Comparison of ENCODE assay signal across 12 cellular contexts in genomic region chr9:38039090-38039906, GRCh38. TPM values are rescaled to one million over a fixed set of nuclear protein-coding genes. Genes with fewer than 3 reads are reported as not detected.
DNase-seq lines count a peak whose midpoint lies in the region; ATAC-seq, FAIRE-seq and TF ChIP-seq lines count a peak whose summit lies in the region.
"Had no signal": no experiment of that assay in that cellular context is flagged by ENCODE, and none has a peak within 500 bp of the region (broad histone marks: within the 10 kb centered on the region; RNA-seq: fewer than 3 reads in every experiment).

No MANE protein-coding gene starts in this region.

- no peaks in the 10 kb centered on the region for H3K9me3 ChIP-seq in adipocyte (ENCODE audit: control insufficient read depth, low read length)
- H3K9me3 ChIP-seq in kidney (ENCODE audit: control insufficient read depth in 1 of 2, low read length in 2 of 2) = no peaks in the 10 kb centered on the region

- peak overlapping the region; percentile 8 for H3K9ac ChIP-seq in adipocyte (ENCODE audit: low read length)
- no peak overlapping the region for H3K9ac ChIP-seq in kidney (ENCODE audit: low read length in 2 of 2)

- peak overlapping the region in 1 of 2 donors; percentile 20 for H3K27ac ChIP-seq in kidney (ENCODE audit: low read depth in 2 of 2, low read length in 2 of 2)

- no peak for TF ChIP-seq CTCF in kidney (IDR thresholded peaks at IDR 0.05; ENCODE audit: borderline replicate concordance, extremely low read depth, insufficient read depth)

- ATAC-seq in Right ventricle myocardium superior (ENCODE audit: poor library complexity) (peak; percentile 2), left ventricle myocardium superior (no peak), HG02938 (IDR thresholded peaks at IDR 0.05; ENCODE audit: unreplicated experiment) (no peak), GM21360 (IDR thresholded peaks at IDR 0.05; ENCODE audit: unreplicated experiment) (no peak)

- H3K27me3 ChIP-seq in adipocyte (replicated peaks; ENCODE audit: control insufficient read depth, insufficient read depth, low read length) = no peaks in the 10 kb centered on the region

- H3K4me3 ChIP-seq in adipocyte (ENCODE audit: low read length) (no peak overlapping the region), kidney (ENCODE audit: low read length in 2 of 2) (no peak overlapping the region)

- H3K4me1 ChIP-seq in adipocyte (ENCODE audit: control insufficient read depth, insufficient read depth, low read length) = peaks cover 46% of the 10 kb centered on the region
- H3K4me1 ChIP-seq in kidney (ENCODE audit: control insufficient read depth in 1 of 2, insufficient read depth in 1 of 2, low read depth in 1 of 2, low read length in 2 of 2) = peaks cover 31 to 44% of the 10 kb centered on the region in 2 donors

- FAIRE-seq in kidney (lab: Jason Lieb, UNC) (no peak), urothelium cell line (lab: Jason Lieb, UNC) (no peak)
- FAIRE-seq: bronchial epithelial cell, H54 had no signal

- H3K36me3 ChIP-seq in adipocyte (ENCODE audit: control insufficient read depth, insufficient read depth, low read length, severe bottlenecking) = no peaks in the 10 kb centered on the region
- no peaks in the 10 kb centered on the region for H3K36me3 ChIP-seq in kidney (ENCODE audit: control insufficient read depth in 1 of 2, insufficient read depth in 2 of 2, low read length in 2 of 2)

- intact Hi-C loops in Right ventricle myocardium superior (cut with DNase I) = no loop called here
- intact Hi-C loops in left ventricle myocardium superior (cut with micrococcal nuclease) = no loop called here
- intact Hi-C loops in kidney (cut with DNase I) = no loop called here

- no peak for DNase-seq in Right ventricle myocardium superior
- DNase-seq in left ventricle myocardium superior = no peak
- peak; percentile 48 for DNase-seq in adipocyte (ENCODE audit: low read depth)
- peak; percentile 70 for DNase-seq in kidney
- DNase-seq in urothelium cell line (ENCODE audit: low spot score) = peak; percentile 30
- DNase-seq in NCI-H2107 treated with DMSO at 0.1 percent for 48 hours (lab: John Stamatoyannopoulos, UW; ENCODE audit: unreplicated experiment) = no peak
- DNase-seq: ACHN; activated CD4-positive, alpha-beta memory T cell treated with anti-CD3 and anti-CD28 coated beads, Interleukin-2, amount 10 ng/mL, durations not matched to agents 7 days and 5 days had no signal

RNA-seq across cellular contexts. Expression of gene SHB, which starts 29.7 kb away (rescaled TPM):
- 15.0 TPM for total RNA-seq in Right ventricle myocardium superior
- 15.9 TPM for total RNA-seq in left ventricle myocardium superior
- 39.8 TPM for total RNA-seq in kidney
- 16.4 TPM for polyA plus RNA-seq in kidney (ENCODE audit: insufficient read depth, low read depth, low replicate concordance)

Comparison
In these comparisons a context has a peak if more than half of its experiments do, and no peak if none do; other contexts are left out.
1. DNase-seq: peak in adipocyte (single experiment), kidney (single experiment) and urothelium cell line (single experiment); none in Right ventricle myocardium superior (single experiment), left ventricle myocardium superior (single experiment) and NCI-H2107 treated with DMSO at 0.1 percent for 48 hours (single experiment).